ENCODE assay signal across 8 cellular contexts in genomic region chr1:29793101-29793546, GRCh38.
DNase-seq lines count a peak whose midpoint lies in the region; ATAC-seq and TF ChIP-seq lines count a peak whose summit lies in the region.

No MANE protein-coding gene starts in this region.

- H3K4me1 ChIP-seq in HCT116 (ENCODE audit: control insufficient read depth in 1 of 2, insufficient read depth in 2 of 2, low read length in 2 of 2): peaks cover 0 to 11% of the 10 kb centered on the region in 2 experiments; a peak in 2 of 4 replicates
- no peaks in the 10 kb centered on the region for H3K4me1 ChIP-seq in effector memory CD4-positive, alpha-beta T cell (ENCODE audit: control insufficient read depth, insufficient read depth, low read length, poor library complexity, severe bottlenecking)
- no peaks in the 10 kb centered on the region for H3K4me1 ChIP-seq in lower lobe of right lung

- no peaks in the 10 kb centered on the region for H3K79me2 ChIP-seq in HCT116 (ENCODE audit: insufficient read depth, low read length)

- H3K9me2 ChIP-seq in HCT116 (ENCODE audit: insufficient read depth): no peaks in the 10 kb centered on the region

- TF ChIP-seq POLR2A in HCT116 (IDR thresholded peaks at IDR 0.05; ENCODE audit: borderline replicate concordance, extremely low read depth, insufficient read depth, insufficient read length): no peak

- no peak overlapping the region for H3K4me3 ChIP-seq in BJ (ENCODE audit: low read depth, low read length)
- H3K4me3 ChIP-seq in HCT116 (replicated peaks in 1 of 2; ENCODE audit: low read depth in 1 of 2, low read length in 2 of 2): no peak overlapping the region
- H3K4me3 ChIP-seq in effector memory CD4-positive, alpha-beta T cell (ENCODE audit: insufficient read depth, low read depth, low read length, poor library complexity, severe bottlenecking): no peak overlapping the region
- no peak overlapping the region for H3K4me3 ChIP-seq in lower lobe of right lung

- H2AFZ ChIP-seq in HCT116 (ENCODE audit: low read depth, low read length, poor library complexity, severe bottlenecking): no peak overlapping the region

- RAD21 ChIA-PET in HCT116 (lab: Charles Lee; ENCODE audit: low non-redundant PET in 1 of 2, low total read pairs in 2 of 2, uncharacterized antibody in 2 of 2, unreplicated experiment in 2 of 2): interaction anchor here (0.9 to 1.4 kb wide), 3 partner anchors 56 to 294 kb away, joined by 4 read pairs; no protein-coding TSS in a partner anchor

- POLR2A ChIA-PET in BJ (lab: Charles Lee): no interaction called here
- POLR2A ChIA-PET in HCT116 (lab: Charles Lee): interaction anchor here (0.6 kb wide), 1 partner anchor 46 kb away, joined by 4 read pairs; no protein-coding TSS in a partner anchor

- H3K4me2 ChIP-seq in HCT116 (ENCODE audit: low read length): no peak overlapping the region

- peak; percentile 15 for DNase-seq in BJ (ENCODE audit: low read depth)
- DNase-seq in HCT116 (ENCODE audit: low read depth, low spot score): peak; percentile 61
- peak; percentile 19 for DNase-seq in NCI-H510A (lab: John Stamatoyannopoulos, UW)
- peak; percentile 48 for DNase-seq in activated CD4-positive, alpha-beta T cell treated with anti-CD3 and anti-CD28 coated beads, Interleukin-2, amount 50 U/mL, for 1 hour
- peak in 2 of 3 donors; percentile 10 to 15 for DNase-seq in effector memory CD4-positive, alpha-beta T cell
- DNase-seq in lower lobe of right lung: peak; percentile 79
- DNase-seq in stimulated activated CD8-positive, alpha-beta memory T cell treated with anti-CD3 and anti-CD28 coated beads, Interleukin-15, amount 100 ng/mL, for 24 hours (ENCODE audit: low read depth): peak; percentile 38

- no TSS peak for BruUV-seq in HCT116 (replicated peaks; lab: Mats Ljungman, UMichigan)

- H3K36me3 ChIP-seq in BJ (ENCODE audit: control insufficient read depth, insufficient read depth, low read length) (no peaks in the 10 kb centered on the region; the same call in 1 of the 2 replicates), HCT116 (ENCODE audit: control insufficient read depth in 1 of 2, insufficient read depth in 2 of 2, low read length in 2 of 2) (no peaks in the 10 kb centered on the region), lower lobe of right lung (no peaks in the 10 kb centered on the region)
- no peaks in the 10 kb centered on the region for H3K36me3 ChIP-seq in effector memory CD4-positive, alpha-beta T cell (ENCODE audit: control insufficient read depth, insufficient read depth, low read length)

- H3K9me3 ChIP-seq in HCT116 (ENCODE audit: control insufficient read depth in 1 of 2, insufficient read depth in 1 of 2, low read depth in 1 of 2, low read length in 2 of 2) (no peaks in the 10 kb centered on the region), lower lobe of right lung (no peaks in the 10 kb centered on the region)
- H3K9me3 ChIP-seq in effector memory CD4-positive, alpha-beta T cell (ENCODE audit: control insufficient read depth, low read length): no peaks in the 10 kb centered on the region

- H4K20me1 ChIP-seq in HCT116 (ENCODE audit: insufficient read depth): no peaks in the 10 kb centered on the region

- intact Hi-C loops in HCT116 (cut with micrococcal nuclease): loop anchor here (1.0 to 10.0 kb wide), 5 partner anchors 56 to 912 kb away; no protein-coding TSS in a partner anchor
- intact Hi-C loops in lower lobe of right lung (cut with DNase I): no loop called here

- peak; percentile 89 for TF ChIP-seq CTCF in BJ (IDR thresholded peaks at IDR 0.05; ENCODE audit: insufficient read depth, low read depth, low read length)
- peak; percentile 85 to 92 (median 90) for TF ChIP-seq CTCF in HCT116 (IDR thresholded peaks at IDR 0.05 in 2 of 3, conservative IDR thresholded peaks at IDR 0.05 in 1 of 3; ENCODE audit: borderline replicate concordance in 1 of 3, insufficient read depth in 1 of 3, low read depth in 2 of 3, low read length in 2 of 3)
- peak; percentile 71 for TF ChIP-seq CTCF in lower lobe of right lung (IDR thresholded peaks at IDR 0.05)

- TF ChIP-seq RAD21 in HCT116 (IDR thresholded peaks at IDR 0.05; ENCODE audit: low read depth): peak; percentile 91

- CTCF ChIA-PET in BJ (lab: Yijun Ruan, JAX) (interaction anchor here (0.5 to 1.9 kb wide), 28 partner anchors 11 to 915 kb away, joined by 3 to 11 read pairs (median 3); no protein-coding TSS in a partner anchor), HCT116 (lab: Charles Lee) (interaction anchor here (0.6 to 1.5 kb wide), 11 partner anchors 10 to 318 kb away, joined by 3 to 14 read pairs (median 6); no protein-coding TSS in a partner anchor)

- H3K27me3 ChIP-seq in BJ (ENCODE audit: control insufficient read depth, insufficient read depth, low read length): no peaks in the 10 kb centered on the region
- H3K27me3 ChIP-seq in HCT116 (ENCODE audit: insufficient read depth, low read length): no peaks in the 10 kb centered on the region
- H3K27me3 ChIP-seq in effector memory CD4-positive, alpha-beta T cell (replicated peaks; ENCODE audit: control insufficient read depth, insufficient read depth, low read length, poor library complexity, severe bottlenecking): no peaks in the 10 kb centered on the region
- H3K27me3 ChIP-seq in lower lobe of right lung (ENCODE audit: low read depth): peaks cover 12% of the 10 kb centered on the region

- no peak overlapping the region for H3K27ac ChIP-seq in HCT116 (ENCODE audit: low read depth, low read length)
- H3K27ac ChIP-seq in effector memory CD4-positive, alpha-beta T cell (ENCODE audit: insufficient read depth, low read length, poor library complexity, severe bottlenecking): no peak overlapping the region
- H3K27ac ChIP-seq in lower lobe of right lung: no peak overlapping the region

- ATAC-seq in HCT116 (peak; percentile 94), lower lobe of right lung (peak; percentile 79 to 90), GM21367 (IDR thresholded peaks at IDR 0.05; ENCODE audit: unreplicated experiment) (no peak)

- no peak overlapping the region for H3K9ac ChIP-seq in HCT116 (ENCODE audit: low read length)

TF ChIP-seq in HCT116, 20 proteins besides CTCF, POLR2A, EP300 and RAD21:
- TF ChIP-seq ZFX (IDR thresholded peaks at IDR 0.05) (no peak), CEBPB (IDR thresholded peaks at IDR 0.05; ENCODE audit: low read depth) (peak; percentile 92)

Comparison
In these comparisons a context has a peak if more than half of its experiments do, and no peak if none do; other contexts are left out.
1. DNase-seq: peak in every context shown above with its lines; median percentile 79 in lower lobe of right lung; 61 in HCT116; 48 in activated CD4-positive, alpha-beta T cell treated with anti-CD3 and anti-CD28 coated beads, Interleukin-2, amount 50 U/mL, for 1 hour; 38 in stimulated activated CD8-positive, alpha-beta memory T cell treated with anti-CD3 and anti-CD28 coated beads, Interleukin-15, amount 100 ng/mL, for 24 hours; 19 in NCI-H510A; 15 in BJ; 12 in effector memory CD4-positive, alpha-beta T cell.